29 cellular contexts compared by ENCODE assay signal in the genomic region with DNA sequence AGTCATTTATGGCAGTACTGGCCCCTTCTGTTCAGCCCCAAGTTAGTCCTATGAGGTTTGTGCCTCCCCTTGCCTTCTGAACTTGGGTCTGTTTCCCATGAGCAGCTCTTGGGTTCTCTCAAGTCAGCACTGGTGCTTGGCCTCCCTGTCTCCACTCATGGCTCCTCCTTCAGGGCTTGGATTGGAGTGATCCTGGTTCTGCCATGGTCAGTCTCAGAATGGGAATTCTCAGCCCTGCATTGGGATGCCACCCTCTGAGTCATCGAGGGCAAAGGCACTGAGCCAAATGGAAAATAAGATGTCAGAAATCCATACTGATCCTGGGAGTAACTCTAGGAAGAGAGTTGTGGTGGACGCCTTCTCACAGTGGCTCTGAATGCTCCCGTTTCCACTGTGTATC.
DNase-seq lines count a peak whose midpoint lies in the region; ATAC-seq, FAIRE-seq and TF ChIP-seq lines count a peak whose summit lies in the region.
"Had no signal": no experiment of that assay in that cellular context is flagged by ENCODE, and none has a peak within 500 bp of the region (broad histone marks: within the 10 kb centered on the region; RNA-seq: fewer than 3 reads in every experiment).

No MANE protein-coding gene starts in this region.

- no peaks in the 10 kb centered on the region for H3K27me3 ChIP-seq in RWPE2 (ENCODE audit: insufficient read depth, poor library complexity, severe bottlenecking)

- H3K9me3 ChIP-seq in A549 (peaks cover 8% of the 10 kb centered on the region; the same call in 1 of the 3 replicates), RWPE2 (ENCODE audit: severe bottlenecking) (no peaks in the 10 kb centered on the region)

- 60% methylated on average over 3 of the region's 3 CpGs for WGBS in A549 (ENCODE audit: missing lambda C conversion rate)

- H3K4me1 ChIP-seq in A549 (peaks cover 8% of the 10 kb centered on the region; the same call in 1 of the 3 replicates), RWPE2 (ENCODE audit: insufficient read depth, poor library complexity, severe bottlenecking) (no peaks in the 10 kb centered on the region)

- no peak for TF ChIP-seq EP300 in A549 (IDR thresholded peaks at IDR 0.05)

- CTCF ChIA-PET in A549 (lab: Yijun Ruan, JAX), result interaction anchor here (1.1 kb wide), 1 partner anchor 125 kb away, joined by 3 read pairs; no protein-coding TSS in a partner anchor

- FAIRE-seq in A549 (lab: Jason Lieb, UNC), result no peak
- FAIRE-seq: A204.1, G401.6 had no signal

- H3K4me2 ChIP-seq in A549, result peak overlapping the region; percentile 0; the same call in 1 of the 3 replicates

- H3K36me3 ChIP-seq in RWPE2 (ENCODE audit: low read depth), result no peaks in the 10 kb centered on the region

- TF ChIP-seq POLR2A in A549 (IDR thresholded peaks at IDR 0.05; ENCODE audit: low read length), result no peak

- POLR2A ChIA-PET in A549 (lab: Yijun Ruan, JAX), result no interaction called here

- ATAC-seq in A549, result peak; percentile 37 to 53; a peak in 3 of 6 replicates
- ATAC-seq in RWPE2 (ENCODE audit: low read depth), result 0 out of 3 replicates have a peak, but pooled peaks have one; percentile 25
- ATAC-seq: Panc1, T-helper 17 cell had no signal

- TF ChIP-seq RAD21 in A549 (conservative IDR thresholded peaks at IDR 0.05 in 1 of 2, IDR thresholded peaks at IDR 0.05 in 1 of 2), result no peak

- DNase-seq in A549 (ENCODE audit: low read depth in 1 of 2, low spot score in 1 of 2) (no peak), EH (ENCODE audit: low read depth) (peak; percentile 8), RWPE2 (ENCODE audit: low spot score) (no peak), kidney tubule cell (ENCODE audit: low spot score) (peak; percentile 28), DMS114 treated with DMSO at 0.1 percent for 48 hours (lab: John Stamatoyannopoulos, UW; ENCODE audit: unreplicated experiment) (no peak), NCI-H226 (no peak), mucosa of gallbladder (ENCODE audit: low spot score) (no peak)
- DNase-seq in activated CD4-positive, alpha-beta T cell treated with anti-CD3 and anti-CD28 coated beads, Interleukin-2, amount 50 U/mL, for 1 hour, result no peak
- DNase-seq: AML-193; CD8-positive, alpha-beta memory T cell; GM23248; H7; NCI-H1105; NCI-H1436 treated with DMSO at 0.1 percent for 48 hours; NCI-H187 treated with DMSO at 0.1 percent for 48 hours; NCI-H2171 treated with DMSO at 0.1 percent for 48 hours; NCI-H446; NCI-H526; NCI-H82; NK-92 treated with Interleukin-12 subunit alpha and Interleukin-12 subunit beta, amount 100 ng/mL, for 24 hours; SHP77 treated with DMSO at 0.1 percent for 48 hours; SW 1271; T-helper 17 cell had no signal

- no peak overlapping the region for H3K4me3 ChIP-seq in A549
- no peak overlapping the region for H3K4me3 ChIP-seq in RWPE2 (ENCODE audit: severe bottlenecking)
- H3K4me3 ChIP-seq: GM23248 had no signal

- TF ChIP-seq CTCF in A549 (IDR thresholded peaks at IDR 0.05), result no peak
- no peak for TF ChIP-seq CTCF in RWPE2 (IDR thresholded peaks at IDR 0.05; ENCODE audit: poor library complexity, severe bottlenecking)

- 0 out of 6 replicates have a peak overlapping the region, but pooled peaks of 1 of the 2 experiments have one; percentile 40 for H3K27ac ChIP-seq in A549
- no peak overlapping the region for H3K27ac ChIP-seq in RWPE2 (ENCODE audit: poor library complexity, severe bottlenecking)
- H3K27ac ChIP-seq: C4-2B, GM23248, HL-60, RWPE1 had no signal

TF ChIP-seq in A549, 52 proteins besides CTCF, POLR2A, EP300 and RAD21:
- TF ChIP-seq TP53 (CRISPR knock-in tag; IDR thresholded peaks at IDR 0.05) (no peak), RARB (CRISPR knock-in tag; IDR thresholded peaks at IDR 0.05) (no peak), ZFP36 (IDR thresholded peaks at IDR 0.05; ENCODE audit: borderline replicate concordance, partially characterized antibody) (no peak)
- TF ChIP-seq, protein P1, sequence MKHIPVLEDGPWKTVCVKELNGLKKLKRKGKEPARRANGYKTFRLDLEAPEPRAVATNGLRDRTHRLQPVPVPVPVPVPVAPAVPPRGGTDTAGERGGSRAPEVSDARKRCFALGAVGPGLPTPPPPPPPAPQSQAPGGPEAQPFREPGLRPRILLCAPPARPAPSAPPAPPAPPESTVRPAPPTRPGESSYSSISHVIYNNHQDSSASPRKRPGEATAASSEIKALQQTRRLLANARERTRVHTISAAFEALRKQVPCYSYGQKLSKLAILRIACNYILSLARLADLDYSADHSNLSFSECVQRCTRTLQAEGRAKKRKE (CRISPR knock-in tag; IDR thresholded peaks at IDR 0.05; ENCODE audit: low read depth), result no peak

Comparison
In these comparisons a context has a peak if more than half of its experiments do, and no peak if none do; other contexts are left out.
1. DNase-seq: peak in EH (single experiment) and kidney tubule cell (single experiment); none in A549 (0 of 2), RWPE2 (single experiment), activated CD4-positive, alpha-beta T cell treated with anti-CD3 and anti-CD28 coated beads, Interleukin-2, amount 50 U/mL, for 1 hour (single experiment), DMS114 treated with DMSO at 0.1 percent for 48 hours (single experiment), NCI-H226 (single experiment) and mucosa of gallbladder (single experiment).